ENCODE assay signal across 8 cellular contexts in the genomic region with DNA sequence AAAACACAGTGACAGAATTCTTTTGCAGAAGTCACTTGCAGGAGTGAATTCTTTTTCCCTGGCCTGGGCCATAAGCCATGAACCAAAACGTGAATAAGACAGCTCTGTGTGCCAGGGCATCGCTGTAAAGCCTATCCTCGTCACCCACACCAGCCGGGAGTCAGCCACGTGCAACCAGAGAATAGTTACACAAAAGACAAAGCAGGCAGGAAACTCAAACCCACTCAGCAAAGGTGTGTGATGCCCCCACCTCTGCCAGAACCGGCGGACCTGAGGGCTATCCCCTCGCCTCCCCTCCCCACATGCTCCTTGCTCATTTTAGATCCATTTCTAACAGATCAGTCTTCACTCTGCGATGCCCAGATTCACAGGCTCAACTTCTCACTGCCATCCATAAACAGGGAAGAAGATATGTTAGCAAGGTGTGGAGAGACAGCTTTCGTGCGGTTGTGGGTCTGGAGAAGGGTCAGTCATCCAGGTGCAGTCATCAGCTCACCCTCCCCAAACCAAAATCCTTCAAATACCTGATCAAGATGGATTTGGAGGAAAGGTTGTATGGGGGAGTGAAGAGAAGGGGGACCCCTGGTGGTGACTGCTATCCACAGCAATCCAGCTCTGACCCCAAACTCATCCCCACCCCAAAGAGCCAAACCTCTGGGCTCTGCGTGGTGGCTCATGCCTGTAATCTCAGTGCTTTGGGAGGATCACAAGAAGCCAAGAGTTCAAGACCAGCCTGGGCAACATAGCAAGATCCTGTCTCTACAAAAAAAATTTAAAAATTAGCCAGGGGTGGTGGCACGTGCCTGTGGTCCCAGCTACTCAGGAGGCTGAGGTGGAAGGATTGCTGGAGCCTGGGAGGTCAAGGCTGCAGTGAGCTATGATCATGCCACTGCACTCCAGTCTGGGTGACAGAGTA.
DNase-seq lines count a peak whose midpoint lies in the region; ATAC-seq and TF ChIP-seq lines count a peak whose summit lies in the region.

No MANE protein-coding gene starts in this region.

- H3K4me1 Mint-ChIP-seq in Calu3 (ENCODE audit: low read depth, unreplicated experiment) = no peaks in the 10 kb centered on the region

- no peak overlapping the region for H3K27ac Mint-ChIP-seq in Calu3 (ENCODE audit: unreplicated experiment)

- no TSS peak for BruUV-seq in Calu3 (replicated peaks; lab: Mats Ljungman, UMichigan)

- H3K9me3 Mint-ChIP-seq in Calu3 (ENCODE audit: low read depth, unreplicated experiment) = no peaks in the 10 kb centered on the region

- H3K36me3 Mint-ChIP-seq in Calu3 (ENCODE audit: insufficient read depth, unreplicated experiment) = no peaks in the 10 kb centered on the region

- DNase-seq in Calu3 (peak; percentile 43), NCI-H1694 treated with DMSO at 0.1 percent for 48 hours (lab: John Stamatoyannopoulos, UW) (peak; percentile 51), foreskin fibroblast (peak; percentile 7 to 51), sciatic nerve (ENCODE audit: low spot score) (peak; percentile 56), glomerular visceral epithelial cell (ENCODE audit: extremely low spot score) (no peak), NCI-H2081 (lab: John Stamatoyannopoulos, UW) (no peak)
- peak; percentile 31 for DNase-seq in activated CD8-positive, alpha-beta memory T cell treated with anti-CD3 and anti-CD28 coated beads, Interleukin-2, amount 50 U/mL, for 4 hours

- intact Hi-C loops in Calu3 (cut with micrococcal nuclease; ENCODE audit: unreplicated experiment) (loop anchor here (1.0 kb wide), 1 partner anchor 184 kb away; no protein-coding TSS in a partner anchor), sciatic nerve (cut with DNase I) (no loop called here)

- no peak overlapping the region for H3K4me3 ChIP-seq in foreskin fibroblast (ENCODE audit: low read depth in 1 of 2, low read length in 2 of 2)

- ATAC-seq in GM21717 (IDR thresholded peaks at IDR 0.05; ENCODE audit: unreplicated experiment) (peak; percentile 63), sciatic nerve (peak; percentile 58)

- no peak overlapping the region for H3K4me3 Mint-ChIP-seq in Calu3 (ENCODE audit: low read depth, unreplicated experiment)

- peaks cover 79% of the 10 kb centered on the region for H3K27me3 Mint-ChIP-seq in Calu3 (ENCODE audit: unreplicated experiment)

- CTCF ChIA-PET in Calu3 (lab: Charles Lee) = interaction anchor here (0.6 to 1.8 kb wide), 4 partner anchors 166 to 311 kb away, joined by 3 to 7 read pairs (median 3); no protein-coding TSS in a partner anchor

- TF ChIP-seq CTCF in Calu3 (IDR thresholded peaks at IDR 0.05; ENCODE audit: unreplicated experiment) (peak; percentile 84), foreskin fibroblast (IDR thresholded peaks at IDR 0.05; ENCODE audit: low read depth, low read length) (peak; percentile 81)

Comparison
In these comparisons a context has a peak if more than half of its experiments do, and no peak if none do; other contexts are left out.
1. DNase-seq: peak in Calu3 (single experiment), NCI-H1694 treated with DMSO at 0.1 percent for 48 hours (single experiment), activated CD8-positive, alpha-beta memory T cell treated with anti-CD3 and anti-CD28 coated beads, Interleukin-2, amount 50 U/mL, for 4 hours (single experiment), foreskin fibroblast (2 of 2) and sciatic nerve (single experiment); none in glomerular visceral epithelial cell (single experiment) and NCI-H2081 (0 of 2).